Comparison of ENCODE assay signal across 14 cellular contexts in the genomic region with DNA sequence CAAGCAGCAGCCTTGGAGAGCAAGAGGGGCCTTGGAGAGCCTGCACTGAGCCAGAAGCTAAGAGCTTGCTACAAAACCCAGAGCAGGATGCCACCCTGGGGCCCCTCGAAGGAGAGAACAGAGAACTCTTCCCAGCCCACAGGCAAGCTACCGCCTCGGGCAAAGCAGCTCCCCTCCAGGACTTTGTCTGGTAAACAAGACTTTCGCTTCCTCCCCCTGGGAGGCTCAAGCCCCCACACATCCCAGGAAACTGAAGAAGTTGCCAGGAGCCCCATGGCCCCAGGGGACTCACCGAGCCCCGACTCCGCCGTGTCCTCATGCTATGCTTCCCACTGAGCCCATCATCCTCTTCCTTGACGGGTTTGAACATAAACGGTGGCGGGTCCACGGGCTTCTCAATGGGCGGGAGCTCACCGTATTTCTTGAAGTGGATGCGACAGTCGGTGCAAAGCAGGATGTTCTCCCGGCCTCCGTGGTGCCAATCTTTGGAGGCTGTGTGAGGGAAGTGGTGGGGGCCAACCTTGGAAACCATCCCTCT. TPM values are rescaled to one million over a fixed set of nuclear protein-coding genes. Genes with fewer than 3 reads are reported as not detected.
A peak's percentile ranks its signal among the peaks of the same experiment; 100 is the strongest.
DNase-seq lines count a peak whose midpoint lies in the region; ATAC-seq lines count a peak whose summit lies in the region.
"Had no signal": no experiment of that assay in that cellular context is flagged by ENCODE, and none has a peak within 500 bp of the region (broad histone marks: within the 10 kb centered on the region; RNA-seq: fewer than 3 reads in every experiment).

No MANE protein-coding gene starts in this region.

- H3K36me3 ChIP-seq in naive thymus-derived CD4-positive, alpha-beta T cell (ENCODE audit: control insufficient read depth in 2 of 3, insufficient read depth in 3 of 3, low read length in 3 of 3): peaks cover 22 to 84% (median 26%) of the 10 kb centered on the region in 3 experiments
- peaks cover 2 to 73% (median 69%) of the 10 kb centered on the region in 5 donors for H3K36me3 ChIP-seq in subcutaneous abdominal adipose tissue (ENCODE audit: control insufficient read depth in 5 of 5, insufficient read depth in 5 of 5, low read length in 5 of 5)

- no peaks in the 10 kb centered on the region for H3K4me1 ChIP-seq in naive thymus-derived CD4-positive, alpha-beta T cell (ENCODE audit: control insufficient read depth in 2 of 2, insufficient read depth in 2 of 2, low read length in 2 of 2)
- peaks cover 5 to 44% (median 36%) of the 10 kb centered on the region in 5 donors for H3K4me1 ChIP-seq in subcutaneous abdominal adipose tissue (ENCODE audit: control insufficient read depth in 5 of 5, insufficient read depth in 5 of 5, low read length in 5 of 5)

- H3K9me3 Mint-ChIP-seq in dendritic cell treated with granulocyte-macrophage colony-stimulating factor and Interleukin-4, amounts not matched to agents 40 ng/mL and 50 ng/mL, for 4 days: no peaks in the 10 kb centered on the region
- H3K9me3 Mint-ChIP-seq in naive thymus-derived CD4-positive, alpha-beta T cell: peaks cover 0 to 3% (median 0%) of the 10 kb centered on the region in 11 donors
- H3K9me3 Mint-ChIP-seq: stimulated activated naive CD8-positive, alpha-beta T cell treated with anti-CD3 and anti-CD28 coated beads, Interleukin-15, Interleukin-2, amounts not matched to agents 100 ng/mL and 50 ng/mL, for 24 hours had no signal

- CTCF ChIA-PET in naive thymus-derived CD4-positive, alpha-beta T cell (lab: Charles Lee): interaction anchor here (2.5 kb wide), 1 partner anchor 349 kb away, joined by 7 read pairs; no protein-coding TSS in a partner anchor

- H3K9ac ChIP-seq in subcutaneous abdominal adipose tissue (ENCODE audit: low read length in 5 of 5): peak overlapping the region in 1 of 5 donors; percentile 43

- peaks cover 100% of the 10 kb centered on the region for H3K36me3 Mint-ChIP-seq in dendritic cell treated with granulocyte-macrophage colony-stimulating factor and Interleukin-4, amounts not matched to agents 40 ng/mL and 50 ng/mL, for 4 days (ENCODE audit: low read depth)
- H3K36me3 Mint-ChIP-seq in naive thymus-derived CD4-positive, alpha-beta T cell: peaks cover 0 to 28% (median 0%) of the 10 kb centered on the region in 5 donors

- no peaks in the 10 kb centered on the region for H3K27me3 Mint-ChIP-seq in dendritic cell treated with granulocyte-macrophage colony-stimulating factor and Interleukin-4, amounts not matched to agents 40 ng/mL and 50 ng/mL, for 4 days
- no peaks in the 10 kb centered on the region for H3K27me3 Mint-ChIP-seq in naive thymus-derived CD4-positive, alpha-beta T cell
- H3K27me3 Mint-ChIP-seq: B cell; stimulated activated naive CD8-positive, alpha-beta T cell treated with anti-CD3 and anti-CD28 coated beads, Interleukin-15, Interleukin-2, amounts not matched to agents 100 ng/mL and 50 ng/mL, for 24 hours had no signal

- ATAC-seq in naive thymus-derived CD4-positive, alpha-beta T cell: no peak
- no peak for ATAC-seq in GM21737 (IDR thresholded peaks at IDR 0.05; ENCODE audit: unreplicated experiment)
- ATAC-seq in GM18858 (IDR thresholded peaks at IDR 0.05; ENCODE audit: unreplicated experiment): no peak

- intact Hi-C loops in dendritic cell treated with granulocyte-macrophage colony-stimulating factor and Interleukin-4, amounts not matched to agents 40 ng/mL and 50 ng/mL, for 4 days (cut with micrococcal nuclease): no loop called here
- intact Hi-C loops in naive thymus-derived CD4-positive, alpha-beta T cell (cut with micrococcal nuclease): no loop called here

- no peak overlapping the region for H3K4me3 Mint-ChIP-seq in dendritic cell treated with granulocyte-macrophage colony-stimulating factor and Interleukin-4, amounts not matched to agents 40 ng/mL and 50 ng/mL, for 4 days
- H3K4me3 Mint-ChIP-seq in naive thymus-derived CD4-positive, alpha-beta T cell: no peak overlapping the region
- H3K4me3 Mint-ChIP-seq: B cell; stimulated activated naive CD8-positive, alpha-beta T cell treated with anti-CD3 and anti-CD28 coated beads, Interleukin-15, Interleukin-2, amounts not matched to agents 100 ng/mL and 50 ng/mL, for 24 hours had no signal

- H3K9me3 ChIP-seq in naive thymus-derived CD4-positive, alpha-beta T cell (ENCODE audit: control insufficient read depth in 2 of 3, low read length in 3 of 3): no peaks in the 10 kb centered on the region
- no peaks in the 10 kb centered on the region for H3K9me3 ChIP-seq in subcutaneous abdominal adipose tissue (ENCODE audit: control insufficient read depth in 5 of 5, low read length in 5 of 5)

- POLR2A ChIA-PET in naive thymus-derived CD4-positive, alpha-beta T cell (lab: Charles Lee): interaction anchor here (0.7 kb wide), 1 partner anchor 691 kb away, joined by 3 read pairs; no protein-coding TSS in a partner anchor

- peaks cover 29% of the 10 kb centered on the region for H3K4me1 Mint-ChIP-seq in dendritic cell treated with granulocyte-macrophage colony-stimulating factor and Interleukin-4, amounts not matched to agents 40 ng/mL and 50 ng/mL, for 4 days (ENCODE audit: low read depth)
- H3K4me1 Mint-ChIP-seq in naive thymus-derived CD4-positive, alpha-beta T cell: peaks cover 4 to 27% (median 18%) of the 10 kb centered on the region in 7 donors

- DNase-seq in MV-4-11 (lab: John Stamatoyannopoulos, UW) (peak; percentile 74), NCI-H524 treated with DMSO at 0.1 percent for 48 hours (lab: John Stamatoyannopoulos, UW) (no peak)
- DNase-seq in naive thymus-derived CD4-positive, alpha-beta T cell: no peak
- no peak for DNase-seq in effector CD4-positive, alpha-beta T cell
- DNase-seq: activated CD8-positive, alpha-beta memory T cell treated with anti-CD3 and anti-CD28 coated beads for 24 hours; activated gamma-delta T cell treated with Interleukin-2 at 50 U/mL for 16 hours; HCEC 1CT; NCI-H1092 had no signal

- H3K27ac Mint-ChIP-seq in dendritic cell treated with granulocyte-macrophage colony-stimulating factor and Interleukin-4, amounts not matched to agents 40 ng/mL and 50 ng/mL, for 4 days: peak overlapping the region; percentile 27
- H3K27ac Mint-ChIP-seq in naive thymus-derived CD4-positive, alpha-beta T cell: peak overlapping the region in 3 of 9 donors; percentile 40 to 60 (median 54)
- H3K27ac Mint-ChIP-seq: B cell had no signal

- peak overlapping the region; percentile 17 for H3K27ac ChIP-seq in naive thymus-derived CD4-positive, alpha-beta T cell (ENCODE audit: low read depth, low read length)
- H3K27ac ChIP-seq in subcutaneous abdominal adipose tissue (ENCODE audit: low read depth, low read length): peak overlapping the region; percentile 23

- H3K27me3 ChIP-seq in naive thymus-derived CD4-positive, alpha-beta T cell (ENCODE audit: control insufficient read depth in 2 of 2, insufficient read depth in 2 of 2, low read length in 2 of 2): no peaks in the 10 kb centered on the region
- no peaks in the 10 kb centered on the region for H3K27me3 ChIP-seq in subcutaneous abdominal adipose tissue (ENCODE audit: control insufficient read depth in 5 of 5, insufficient read depth in 4 of 5, low read length in 5 of 5)

- H3K4me3 ChIP-seq in naive thymus-derived CD4-positive, alpha-beta T cell (ENCODE audit: low read length): no peak overlapping the region
- H3K4me3 ChIP-seq in subcutaneous abdominal adipose tissue (ENCODE audit: low read depth in 1 of 5, low read length in 5 of 5): no peak overlapping the region

RNA-seq across cellular contexts. Expression of a gene that starts 45.9 kb away (rescaled TPM):
- total RNA-seq in naive thymus-derived CD4-positive, alpha-beta T cell: 1 to 10 TPM in 4 of 5 experiments, under 1 TPM in 1; 0.15 to 1.5 (median 1.3) TPM
- under 1 TPM; 0.55 to 0.91 TPM for polyA plus RNA-seq in naive thymus-derived CD4-positive, alpha-beta T cell
